24 cellular contexts compared by ENCODE assay signal in the genomic region with DNA sequence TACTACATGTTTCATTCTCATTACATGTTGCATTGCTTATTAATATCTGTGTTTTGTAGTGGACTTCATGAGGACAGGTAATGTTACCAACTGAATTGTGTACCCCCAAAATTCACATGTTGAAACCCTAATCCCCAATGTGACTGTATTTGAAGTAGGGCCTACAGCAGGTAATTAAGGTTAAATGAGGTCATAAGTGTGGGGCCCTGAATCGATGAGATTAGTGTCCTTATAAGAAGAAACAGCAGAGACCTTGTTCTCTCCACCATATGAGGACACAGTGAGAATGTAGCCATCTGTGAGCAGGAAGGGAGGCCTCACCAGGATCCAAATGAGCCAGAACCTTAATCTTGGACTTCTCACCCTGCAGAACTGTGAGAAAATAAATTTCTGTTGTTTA.
DNase-seq lines count a peak whose midpoint lies in the region; ATAC-seq, FAIRE-seq and TF ChIP-seq lines count a peak whose summit lies in the region.
"Had no signal": no experiment of that assay in that cellular context is flagged by ENCODE, and none has a peak within 500 bp of the region (broad histone marks: within the 10 kb centered on the region; RNA-seq: fewer than 3 reads in every experiment).

No MANE protein-coding gene starts in this region.

- H4K20me1 ChIP-seq in DND-41 (ENCODE audit: insufficient read depth, low read length) (no peaks in the 10 kb centered on the region), KMS-11 (ENCODE audit: insufficient read depth) (no peaks in the 10 kb centered on the region), SU-DHL-6 (ENCODE audit: low read depth, low read length) (no peaks in the 10 kb centered on the region)

- H3K9me2 ChIP-seq in SU-DHL-6 (replicated peaks; ENCODE audit: insufficient read depth, low read length): no peaks in the 10 kb centered on the region

- peak overlapping the region; percentile 85 for H3K27ac ChIP-seq in DND-41 (ENCODE audit: low read length)
- peak overlapping the region; percentile 36; the same call in 1 of the 2 replicates for H3K27ac ChIP-seq in KMS-11
- peak overlapping the region; percentile 88 for H3K27ac ChIP-seq in SU-DHL-6 (ENCODE audit: low read depth, low read length)
- H3K27ac ChIP-seq: GM23248, HL-60, RWPE1, SK-N-MC had no signal

- H3K9me3 Mint-ChIP-seq in effector memory CD8-positive, alpha-beta T cell: no peaks in the 10 kb centered on the region

- peak; percentile 1 for DNase-seq in DND-41
- no peak for DNase-seq in urothelium cell line (ENCODE audit: low spot score)
- DNase-seq in NCI-H526 treated with DMSO at 0.1 percent for 48 hours (lab: John Stamatoyannopoulos, UW): no peak
- DNase-seq in effector memory CD8-positive, alpha-beta T cell: no peak
- DNase-seq: C1 segment of cervical spinal cord; Calu3; CD8-positive, alpha-beta memory T cell; EL; GM23248; H9; Karpas-422; NCI-H1417; NCI-H1694 treated with DMSO at 0.1 percent for 48 hours; NCI-H2081 treated with DMSO at 0.1 percent for 48 hours; NCI-H2171 treated with DMSO at 0.1 percent for 48 hours; NCI-H446; NCI-H526; SHP77 treated with DMSO at 0.1 percent for 48 hours had no signal

- H3K4me1 ChIP-seq in DND-41 (ENCODE audit: insufficient read depth, low read length): peaks cover 55% of the 10 kb centered on the region
- peaks cover 64% of the 10 kb centered on the region for H3K4me1 ChIP-seq in KMS-11 (ENCODE audit: low read depth, poor library complexity, severe bottlenecking)

- H3K27ac Mint-ChIP-seq in effector memory CD8-positive, alpha-beta T cell: no peak overlapping the region
- H3K27ac Mint-ChIP-seq: H9 had no signal

- H3K27me3 Mint-ChIP-seq in effector memory CD8-positive, alpha-beta T cell: peaks cover 0 to 4% of the 10 kb centered on the region in 2 donors

- H3K27me3 ChIP-seq in DND-41 (ENCODE audit: insufficient read depth, low read length, poor library complexity) (no peaks in the 10 kb centered on the region), KMS-11 (ENCODE audit: insufficient read depth, low read depth) (no peaks in the 10 kb centered on the region), SU-DHL-6 (ENCODE audit: low read length) (no peaks in the 10 kb centered on the region)

- H3K9ac ChIP-seq in DND-41 (ENCODE audit: low read depth, low read length) (peak overlapping the region; percentile 12; the same call in 1 of the 2 replicates), KMS-11 (no peak overlapping the region), SU-DHL-6 (ENCODE audit: low read length) (no peak overlapping the region)
- H3K9ac ChIP-seq: GM23248 had no signal

- no peak for TF ChIP-seq CTCF in DND-41 (IDR thresholded peaks at IDR 0.05; ENCODE audit: borderline replicate concordance, extremely low read depth, low read length, poor library complexity, severe bottlenecking)
- TF ChIP-seq CTCF in KMS-11 (conservative IDR thresholded peaks at IDR 0.05; ENCODE audit: low read depth, low read length): no peak
- TF ChIP-seq CTCF in SU-DHL-6 (IDR thresholded peaks at IDR 0.05; ENCODE audit: insufficient read depth, low read length, poor library complexity, severe bottlenecking): no peak

- H3K4me2 ChIP-seq in DND-41 (ENCODE audit: insufficient read depth, low read length) (peak overlapping the region; percentile 50), KMS-11 (peak overlapping the region; percentile 68), SU-DHL-6 (ENCODE audit: low read depth, low read length, poor library complexity, severe bottlenecking) (no peak overlapping the region)

- FAIRE-seq in urothelium cell line (lab: Jason Lieb, UNC): peak; percentile 40

- H3K4me3 ChIP-seq in DND-41 (ENCODE audit: low read depth in 1 of 2, low read length in 2 of 2) (no peak overlapping the region), KMS-11 (IDR thresholded peaks at IDR 0.05; ENCODE audit: insufficient read depth, low read depth, low read length) (no peak overlapping the region), SU-DHL-6 (ENCODE audit: insufficient read depth, low read length, poor library complexity, severe bottlenecking) (no peak overlapping the region)
- H3K4me3 ChIP-seq: GM23248, SK-N-MC had no signal

- H3K36me3 Mint-ChIP-seq in effector memory CD8-positive, alpha-beta T cell (ENCODE audit: insufficient read depth): no peaks in the 10 kb centered on the region
- H3K36me3 Mint-ChIP-seq: CD8-positive, alpha-beta memory T cell had no signal

- H2AFZ ChIP-seq in DND-41 (ENCODE audit: low read depth, low read length) (no peak overlapping the region), KMS-11 (ENCODE audit: low read depth) (no peak overlapping the region), SU-DHL-6 (ENCODE audit: low read depth, low read length, severe bottlenecking) (no peak overlapping the region)
- H2AFZ ChIP-seq: GM23248 had no signal

- ATAC-seq in DND-41 (ENCODE audit: insufficient read depth, low read depth): no peak
- ATAC-seq in HG03571 (IDR thresholded peaks at IDR 0.05; ENCODE audit: unreplicated experiment): no peak
- no peak for ATAC-seq in effector memory CD8-positive, alpha-beta T cell (replicated peaks)

- peaks cover 19% of the 10 kb centered on the region for H3F3A ChIP-seq in SU-DHL-6 (ENCODE audit: insufficient read depth)

- no peaks in the 10 kb centered on the region for H3K79me2 ChIP-seq in DND-41 (ENCODE audit: insufficient read depth, low read length)
- no peaks in the 10 kb centered on the region for H3K79me2 ChIP-seq in KMS-11 (ENCODE audit: insufficient read depth, low read depth)
- H3K79me2 ChIP-seq in SU-DHL-6 (ENCODE audit: insufficient read depth, low read length): no peaks in the 10 kb centered on the region

- no peak overlapping the region for H3K4me3 Mint-ChIP-seq in effector memory CD8-positive, alpha-beta T cell
- H3K4me3 Mint-ChIP-seq: CD8-positive, alpha-beta memory T cell; H9 had no signal

- no peaks in the 10 kb centered on the region for H3K36me3 ChIP-seq in DND-41 (ENCODE audit: insufficient read depth, low read length)
- H3K36me3 ChIP-seq in KMS-11 (ENCODE audit: insufficient read depth): no peaks in the 10 kb centered on the region
- H3K36me3 ChIP-seq in SU-DHL-6 (ENCODE audit: low read length): no peaks in the 10 kb centered on the region

- H3K9me3 ChIP-seq in DND-41 (ENCODE audit: insufficient read depth, low read length, severe bottlenecking) (no peaks in the 10 kb centered on the region), SU-DHL-6 (ENCODE audit: insufficient read depth, low read length) (no peaks in the 10 kb centered on the region)

- H3K4me1 Mint-ChIP-seq in effector memory CD8-positive, alpha-beta T cell (ENCODE audit: low read depth in 2 of 2): peaks cover 4 to 5% of the 10 kb centered on the region in 2 donors
- H3K4me1 Mint-ChIP-seq: H9 had no signal

Comparison
In these comparisons a context has a peak if more than half of its experiments do, and no peak if none do; other contexts are left out.
1. H3K27ac ChIP-seq: peak in every context shown above with its lines; median percentile 88 in SU-DHL-6; 85 in DND-41; 36 in KMS-11.